In genomic region chrX:12824944-12825343, GRCh38 we compare ENCODE assay signal across 25 cellular contexts. TPM values are rescaled to one million over a fixed set of nuclear protein-coding genes. Genes with fewer than 3 reads are reported as not detected.
A peak's percentile ranks its signal among the peaks of the same experiment; 100 is the strongest.
DNase-seq lines count a peak whose midpoint lies in the region; ATAC-seq and TF ChIP-seq lines count a peak whose summit lies in the region.
"Had no signal": no experiment of that assay in that cellular context is flagged by ENCODE, and none has a peak within 500 bp of the region (broad histone marks: within the 10 kb centered on the region; RNA-seq: fewer than 3 reads in every experiment).

No MANE protein-coding gene starts in this region.

- no peak overlapping the region for H4K8ac ChIP-seq in mesendoderm (ENCODE audit: low read depth, low read length)

- H3K4me1 ChIP-seq in CD4-positive, CD25-positive, alpha-beta regulatory T cell (ENCODE audit: control insufficient read depth, insufficient read depth, low read length, poor library complexity, severe bottlenecking): no peaks in the 10 kb centered on the region
- no peaks in the 10 kb centered on the region for H3K4me1 ChIP-seq in mesendoderm (ENCODE audit: control insufficient read depth, low read depth, low read length)
- H3K4me1 ChIP-seq in neural progenitor cell: no peaks in the 10 kb centered on the region
- H3K4me1 ChIP-seq in stomach: no peaks in the 10 kb centered on the region
- H3K4me1 ChIP-seq: pancreas had no signal

- no peak overlapping the region for H3K4me3 ChIP-seq in CD4-positive, CD25-positive, alpha-beta regulatory T cell (ENCODE audit: low read depth, low read length)
- H3K4me3 ChIP-seq in mesendoderm (ENCODE audit: low read length) (no peak overlapping the region), neural progenitor cell (no peak overlapping the region), stomach (no peak overlapping the region)
- H3K4me3 ChIP-seq: pancreas had no signal

- H3K27me3 ChIP-seq in CD4-positive, CD25-positive, alpha-beta regulatory T cell (ENCODE audit: control insufficient read depth, insufficient read depth, low read length): no peaks in the 10 kb centered on the region
- H3K27me3 ChIP-seq in mesendoderm (ENCODE audit: insufficient read depth, low read length, poor library complexity): no peaks in the 10 kb centered on the region
- no peaks in the 10 kb centered on the region for H3K27me3 ChIP-seq in neural progenitor cell
- H3K27me3 ChIP-seq in stomach: no peaks in the 10 kb centered on the region
- H3K27me3 ChIP-seq: pancreas had no signal

- WGBS in mesendoderm (ENCODE audit: extremely low coverage, insufficient coverage, low lambda C conversion rate): no CpG with 5 or more reads among the region's 9 CpGs
- WGBS in stomach, 5 donors: 74 to 85% (median 82%) methylated on average over 9 of the region's 9 CpGs

- H3K56ac ChIP-seq in mesendoderm (ENCODE audit: low read length): no peak overlapping the region

- H3K23ac ChIP-seq in mesendoderm (ENCODE audit: low read length): no peak overlapping the region

- in situ Hi-C loops in GM13977 (cut with MboI; ENCODE audit: low pct_unique_long_range_greater_than_20kb, low sequenced_read_pairs, unreplicated experiment): loop anchor here (5.0 to 25.0 kb wide), 2 partner anchors 67 to 662 kb away; no protein-coding TSS in a partner anchor

- no peak for TF ChIP-seq EP300 in stomach (IDR thresholded peaks at IDR 0.05)

- no peak overlapping the region for H2BK120ac ChIP-seq in mesendoderm (ENCODE audit: low read depth, low read length)

- H3K4me2 ChIP-seq in mesendoderm (ENCODE audit: low read length) (no peak overlapping the region), neural progenitor cell (no peak overlapping the region)

- no peaks in the 10 kb centered on the region for H3K79me2 ChIP-seq in mesendoderm (ENCODE audit: control insufficient read depth, insufficient read depth, low read length)
- no peaks in the 10 kb centered on the region for H3K79me2 ChIP-seq in neural progenitor cell (ENCODE audit: low read depth)

- CTCF ChIA-PET in activated CD4-positive, alpha-beta memory T cell treated with anti-CD3 and anti-CD28 coated beads for 36 hours (lab: Charles Lee): no interaction called here

- peak; percentile 15 for TF ChIP-seq CTCF in GM13977 (IDR thresholded peaks at IDR 0.05; ENCODE audit: extremely low read depth, insufficient read depth, missing control alignments)
- no peak for TF ChIP-seq CTCF in neural progenitor cell (IDR thresholded peaks at IDR 0.05)
- no peak for TF ChIP-seq CTCF in stomach (IDR thresholded peaks at IDR 0.05)

- H3K36me3 ChIP-seq in CD4-positive, CD25-positive, alpha-beta regulatory T cell (ENCODE audit: control insufficient read depth, insufficient read depth, low read length): peaks cover 19% of the 10 kb centered on the region
- H3K36me3 ChIP-seq in mesendoderm (ENCODE audit: control insufficient read depth, insufficient read depth, low read length) (no peaks in the 10 kb centered on the region), neural progenitor cell (no peaks in the 10 kb centered on the region), stomach (peaks cover 0 to 44% (median 40%) of the 10 kb centered on the region in 4 donors)

- H3K18ac ChIP-seq in mesendoderm (ENCODE audit: low read length): no peak overlapping the region

- H4K20me1 ChIP-seq in neural progenitor cell (ENCODE audit: low read depth): no peaks in the 10 kb centered on the region

- no peak overlapping the region for H2BK5ac ChIP-seq in mesendoderm (ENCODE audit: low read length)

- H3K9ac ChIP-seq in mesendoderm (ENCODE audit: low read length) (no peak overlapping the region), neural progenitor cell (no peak overlapping the region)

- H3K36me3 Mint-ChIP-seq in CD4-positive, CD25-positive, alpha-beta regulatory T cell: peaks cover 6% of the 10 kb centered on the region
- H3K36me3 Mint-ChIP-seq in activated CD4-positive, alpha-beta memory T cell treated with anti-CD3 and anti-CD28 coated beads for 36 hours: peaks cover 27% of the 10 kb centered on the region
- H3K36me3 Mint-ChIP-seq in neural progenitor cell: peaks cover 14% of the 10 kb centered on the region

- H2AK5ac ChIP-seq in mesendoderm (ENCODE audit: low read length): no peak overlapping the region

- H3K27me3 Mint-ChIP-seq in CD4-positive, CD25-positive, alpha-beta regulatory T cell: peaks cover 4% of the 10 kb centered on the region
- no peaks in the 10 kb centered on the region for H3K27me3 Mint-ChIP-seq in activated CD4-positive, alpha-beta memory T cell treated with anti-CD3 and anti-CD28 coated beads for 36 hours
- H3K27me3 Mint-ChIP-seq in neural progenitor cell (ENCODE audit: insufficient read depth, low read depth): peaks cover 3% of the 10 kb centered on the region
- H3K27me3 Mint-ChIP-seq: activated CD4-positive, alpha-beta T cell treated with anti-CD3 and anti-CD28 coated beads for 36 hours; stimulated activated naive CD8-positive, alpha-beta T cell treated with anti-CD3 and anti-CD28 coated beads, Interleukin-15, Interleukin-2, amounts not matched to agents 100 ng/mL and 50 ng/mL, for 24 hours had no signal

- H3K4me1 Mint-ChIP-seq in CD4-positive, CD25-positive, alpha-beta regulatory T cell: no peaks in the 10 kb centered on the region
- H3K4me1 Mint-ChIP-seq in activated CD4-positive, alpha-beta memory T cell treated with anti-CD3 and anti-CD28 coated beads for 36 hours (ENCODE audit: low read depth): no peaks in the 10 kb centered on the region
- H3K4me1 Mint-ChIP-seq in neural progenitor cell: no peaks in the 10 kb centered on the region
- H3K4me1 Mint-ChIP-seq: activated CD4-positive, alpha-beta T cell treated with anti-CD3 and anti-CD28 coated beads for 36 hours; neural crest cell had no signal

- TF ChIP-seq POLR2A in stomach (IDR thresholded peaks at IDR 0.05): no peak

- no peaks in the 10 kb centered on the region for H3K79me1 ChIP-seq in mesendoderm (ENCODE audit: low read length)

- DNase-seq in CD4-positive, CD25-positive, alpha-beta regulatory T cell: no peak
- DNase-seq in GM13977 (ENCODE audit: low spot score) (no peak), dermis blood vessel endothelial cell (peak; percentile 39), mesendoderm (peak; percentile 42), neural progenitor cell (ENCODE audit: low spot score) (no peak), stomach (no peak)
- no peak for DNase-seq in activated CD4-positive, alpha-beta memory T cell treated with anti-CD3 and anti-CD28 coated beads for 36 hours
- DNase-seq: activated CD4-positive, alpha-beta T cell treated with anti-CD3 and anti-CD28 coated beads for 36 hours; aorta; mammary epithelial cell; NCI-H1417 treated with DMSO at 0.1 percent for 48 hours; NCI-H2081 treated with DMSO at 0.1 percent for 48 hours; NCI-H226; NCI-H748 treated with DMSO at 0.1 percent for 48 hours; pancreas; stimulated activated CD4-positive, alpha-beta T cell treated with anti-CD3 and anti-CD28 coated beads, Interleukin-1b, Interleukin-23, amount 100 ng/mL, for 48 hours; T-helper 9 cell had no signal

- H3K4ac ChIP-seq in mesendoderm (ENCODE audit: low read depth, low read length): no peak overlapping the region

- no peak for ATAC-seq in CD4-positive, CD25-positive, alpha-beta regulatory T cell (ENCODE audit: low read depth in 2 of 2)
- ATAC-seq: activated CD4-positive, alpha-beta T cell treated with anti-CD3 and anti-CD28 coated beads for 36 hours; activated naive CD4-positive, alpha-beta T cell treated with anti-CD3 and anti-CD28 coated beads, Interleukin-2, amount 50 U/mL, for 72 hours; HepG2; pancreas had no signal

- no peak overlapping the region for H2BK15ac ChIP-seq in mesendoderm (replicated peaks; ENCODE audit: low read depth)

- H2AFZ ChIP-seq in neural progenitor cell (replicated peaks): no peak overlapping the region

- H3K27ac Mint-ChIP-seq in CD4-positive, CD25-positive, alpha-beta regulatory T cell: peak overlapping the region in 2 of 3 donors; percentile 9 to 21
- no peak overlapping the region for H3K27ac Mint-ChIP-seq in activated CD4-positive, alpha-beta memory T cell treated with anti-CD3 and anti-CD28 coated beads for 36 hours
- no peak overlapping the region for H3K27ac Mint-ChIP-seq in neural progenitor cell
- H3K27ac Mint-ChIP-seq: activated CD4-positive, alpha-beta T cell treated with anti-CD3 and anti-CD28 coated beads for 36 hours; activated naive CD4-positive, alpha-beta T cell treated with anti-CD3 and anti-CD28 coated beads, Interleukin-2, amount 50 U/mL, for 72 hours; activated T-helper 2 cell treated with anti-CD3 and anti-CD28 coated beads, Interferon-gamma antibody, Interleukin-2, Interleukin-4, amounts not matched to agents 10 μg/mL and 5 μg/mL and 100 μg/mL, durations not matched to agents 14 hours and 24 hours and 36 hours; stimulated activated naive CD8-positive, alpha-beta T cell treated with anti-CD3 and anti-CD28 coated beads, Interleukin-15, Interleukin-2, amounts not matched to agents 100 ng/mL and 50 ng/mL, for 24 hours had no signal

- no peak overlapping the region for H4K5ac ChIP-seq in mesendoderm (ENCODE audit: low read length)

- intact Hi-C loops in activated CD4-positive, alpha-beta memory T cell treated with anti-CD3 and anti-CD28 coated beads for 36 hours (cut with micrococcal nuclease): no loop called here
- intact Hi-C loops in stomach (cut with DNase I; ENCODE audit: low total_unique reads): no loop called here

- H3K4me3 Mint-ChIP-seq in CD4-positive, CD25-positive, alpha-beta regulatory T cell: no peak overlapping the region
- no peak overlapping the region for H3K4me3 Mint-ChIP-seq in activated CD4-positive, alpha-beta memory T cell treated with anti-CD3 and anti-CD28 coated beads for 36 hours
- H3K4me3 Mint-ChIP-seq in neural progenitor cell: no peak overlapping the region
- H3K4me3 Mint-ChIP-seq: activated CD4-positive, alpha-beta T cell treated with anti-CD3 and anti-CD28 coated beads for 36 hours; neural crest cell; stimulated activated naive CD8-positive, alpha-beta T cell treated with anti-CD3 and anti-CD28 coated beads, Interleukin-15, Interleukin-2, amounts not matched to agents 100 ng/mL and 50 ng/mL, for 24 hours had no signal

- H3K27ac ChIP-seq in CD4-positive, CD25-positive, alpha-beta regulatory T cell (ENCODE audit: insufficient read depth, low read length, poor library complexity, severe bottlenecking): no peak overlapping the region
- no peak overlapping the region for H3K27ac ChIP-seq in mesendoderm (ENCODE audit: low read depth, low read length)
- no peak overlapping the region for H3K27ac ChIP-seq in neural progenitor cell
- no peak overlapping the region for H3K27ac ChIP-seq in stomach
- H3K27ac ChIP-seq: C4-2B, pancreas had no signal

- H3K9me3 Mint-ChIP-seq in CD4-positive, CD25-positive, alpha-beta regulatory T cell: no peaks in the 10 kb centered on the region
- no peaks in the 10 kb centered on the region for H3K9me3 Mint-ChIP-seq in activated CD4-positive, alpha-beta memory T cell treated with anti-CD3 and anti-CD28 coated beads for 36 hours
- H3K9me3 Mint-ChIP-seq in neural progenitor cell: peaks cover 5% of the 10 kb centered on the region
- H3K9me3 Mint-ChIP-seq: activated naive CD4-positive, alpha-beta T cell treated with anti-CD3 and anti-CD28 coated beads, Interleukin-2, amount 50 U/mL, for 72 hours; activated T-helper 2 cell treated with anti-CD3 and anti-CD28 coated beads, Interferon-gamma antibody, Interleukin-2, Interleukin-4, amounts not matched to agents 10 μg/mL and 5 μg/mL and 100 μg/mL, durations not matched to agents 14 hours and 24 hours and 36 hours; neural crest cell; stimulated activated naive CD8-positive, alpha-beta T cell treated with anti-CD3 and anti-CD28 coated beads, Interleukin-15, Interleukin-2, amounts not matched to agents 100 ng/mL and 50 ng/mL, for 24 hours had no signal

- no peaks in the 10 kb centered on the region for H3F3A ChIP-seq in neural progenitor cell (ENCODE audit: low read depth)

- POLR2A ChIA-PET in activated CD4-positive, alpha-beta memory T cell treated with anti-CD3 and anti-CD28 coated beads for 36 hours (lab: Charles Lee): no interaction called here

- no peaks in the 10 kb centered on the region for H3K9me3 ChIP-seq in CD4-positive, CD25-positive, alpha-beta regulatory T cell (ENCODE audit: control insufficient read depth in 2 of 2, low read length in 2 of 2)
- H3K9me3 ChIP-seq in neural progenitor cell (ENCODE audit: low read depth) (no peaks in the 10 kb centered on the region), stomach (no peaks in the 10 kb centered on the region)
- H3K9me3 ChIP-seq: pancreas had no signal

RNA-seq across cellular contexts. Expression of gene PRPS2, which starts 33.7 kb away (rescaled TPM):
- 18.0 TPM for total RNA-seq in CD4-positive, CD25-positive, alpha-beta regulatory T cell
- polyA plus RNA-seq in CD4-positive, CD25-positive, alpha-beta regulatory T cell: 10 to 100 TPM; 23.7 to 31.7 (median 30.1) TPM
- total RNA-seq in dermis blood vessel endothelial cell (21.3 and 27.7 TPM in 2 replicates), neural progenitor cell (ENCODE audit: low replicate concordance) (21.6 and 32.2 TPM in 2 replicates), stomach (10 to 100 TPM in 4 of 5 donors, 1 to 10 TPM in 1; 4.6 to 94.2 (median 58.5) TPM)
- 13.7 TPM for polyA plus RNA-seq in mesendoderm (2013, experiment 1 of 2)
- polyA plus RNA-seq in mesendoderm (2013, experiment 2 of 2): 14.4 TPM
- total RNA-seq in activated CD4-positive, alpha-beta memory T cell treated with anti-CD3 and anti-CD28 coated beads for 36 hours: 100 to 1,000 TPM; 104 to 105 TPM
- polyA plus RNA-seq in stomach: 10 to 100 TPM; 32.8 to 46.0 (median 35.0) TPM

RNA-seq across cellular contexts. Expression of gene TLR7, which starts 41.9 kb away (rescaled TPM):
- not detected for total RNA-seq in CD4-positive, CD25-positive, alpha-beta regulatory T cell
- polyA plus RNA-seq in CD4-positive, CD25-positive, alpha-beta regulatory T cell: under 1 TPM in 2 of 4 donors, not detected in 2; 0.02 to 0.15 TPM
- not detected in 2 replicates for total RNA-seq in dermis blood vessel endothelial cell
- 0.03 TPM for polyA plus RNA-seq in mesendoderm (2013, experiment 1 of 2)
- 0.01 TPM for polyA plus RNA-seq in mesendoderm (2013, experiment 2 of 2)
- not detected for total RNA-seq in activated CD4-positive, alpha-beta memory T cell treated with anti-CD3 and anti-CD28 coated beads for 36 hours
- total RNA-seq in neural progenitor cell (ENCODE audit: low replicate concordance): not detected in 2 replicates
- 1 to 10 TPM in 1 of 5 donors, under 1 TPM in 2, not detected in 2; 0.55 to 1.2 (median 0.87) TPM for total RNA-seq in stomach
- under 1 TPM; 0.08 to 0.31 (median 0.12) TPM for polyA plus RNA-seq in stomach
- total RNA-seq: activated T-helper 2 cell treated with anti-CD3 and anti-CD28 coated beads, Interferon-gamma antibody, Interleukin-2, Interleukin-4, amounts not matched to agents 10 μg/mL and 5 μg/mL and 100 μg/mL, durations not matched to agents 14 hours and 24 hours and 36 hours; glomerular endothelial cell; HepG2; mammary epithelial cell; neural crest cell; RPMI7951 had no signal
- polyA plus RNA-seq: HepG2, mammary epithelial cell had no signal

Comparison
In these comparisons a context has a peak if more than half of its experiments do, and no peak if none do; other contexts are left out.
1. DNase-seq: peak in dermis blood vessel endothelial cell (single experiment) and mesendoderm (single experiment); none in CD4-positive, CD25-positive, alpha-beta regulatory T cell (0 of 3), GM13977 (single experiment), activated CD4-positive, alpha-beta memory T cell treated with anti-CD3 and anti-CD28 coated beads for 36 hours (single experiment), neural progenitor cell (single experiment) and stomach (single experiment).
2. H3K27ac Mint-ChIP-seq: peak in CD4-positive, CD25-positive, alpha-beta regulatory T cell (2 of 3); none in activated CD4-positive, alpha-beta memory T cell treated with anti-CD3 and anti-CD28 coated beads for 36 hours (single experiment) and neural progenitor cell (single experiment).